Comparison of ENCODE assay signal across 30 cellular contexts in genomic region chr4:164413743-164414142, GRCh38.
"Had no signal": no experiment of that assay in that cellular context is flagged by ENCODE, and none has a peak within 500 bp of the region (broad histone marks: within the 10 kb centered on the region; RNA-seq: fewer than 3 reads in every experiment).

No MANE protein-coding gene starts in this region.

- DNase-seq: activated effector memory CD4-positive, alpha-beta T cell treated with anti-CD3 and anti-CD28 coated beads, Interleukin-2, amount 50 U/mL, for 16 hours; activated effector memory CD4-positive, alpha-beta T cell treated with Interleukin-2 at 50 U/mL for 16 hours; activated gamma-delta T cell; activated gamma-delta T cell treated with Interleukin-2 at 50 U/mL for 16 hours; activated naive CD4-positive, alpha-beta T cell; activated naive CD4-positive, alpha-beta T cell treated with anti-CD3 and anti-CD28 coated beads for 36 hours; activated naive CD4-positive, alpha-beta T cell treated with anti-CD3 and anti-CD28 coated beads, Interleukin-2, amount 10 ng/mL, durations not matched to agents 7 days and 5 days; activated naive CD4-positive, alpha-beta T cell treated with anti-CD3 and anti-CD28 coated beads, Interleukin-2, amount 50 U/mL, for 16 hours; activated naive CD4-positive, alpha-beta T cell treated with Interleukin-2 at 50 U/mL for 16 hours; activated naive CD8-positive, alpha-beta T cell treated with anti-CD3 and anti-CD28 coated beads for 36 hours; activated naive CD8-positive, alpha-beta T cell treated with anti-CD3 and anti-CD28 coated beads, Interleukin-2, amount 10 ng/mL, durations not matched to agents 7 days and 5 days; activated naive CD8-positive, alpha-beta T cell treated with anti-CD3 and anti-CD28 coated beads, Interleukin-2, amount 50 U/mL, for 24 hours; activated T-cell treated with anti-CD3 and anti-CD28 coated beads, Interleukin-2, amount 50 U/mL, for 1 hour; activated T-cell treated with anti-CD3 and anti-CD28 coated beads, Interleukin-2, amount 50 U/mL, for 24 hours; activated T-cell treated with anti-CD3 and anti-CD28 coated beads, Interleukin-2, amount 50 U/mL, for 4 hours; activated T-cell treated with anti-CD3 and anti-CD28 coated beads, Interleukin-2, amount 50 U/mL, for 48 hours; activated T-cell treated with anti-CD3 and anti-CD28 coated beads, Interleukin-2, amount 50 U/mL, for 72 hours; adrenal gland; amniotic stem cell; amygdala; anterior cingulate cortex; aorta; body of pancreas; brain microvascular endothelial cell; caudate nucleus; central memory CD4-positive, alpha-beta T cell; cerebellar nuclear complex had no signal

- H3K27me3 ChIP-seq: adrenal gland, ascending aorta, body of pancreas, brain microvascular endothelial cell, breast epithelium, cardiac muscle cell had no signal

- H3K36me3 ChIP-seq: adrenal gland, ascending aorta, brain microvascular endothelial cell, breast epithelium, cardiac muscle cell had no signal

- H3K9me3 ChIP-seq: adrenal gland, body of pancreas, breast epithelium had no signal

- H3K4me3 ChIP-seq: adrenal gland, ascending aorta, body of pancreas, breast epithelium, cardiac muscle cell had no signal

- H3K27ac ChIP-seq: adrenal gland, ascending aorta, body of pancreas, brain microvascular endothelial cell, breast epithelium, cardiac muscle cell had no signal
